Comparison of ENCODE assay signal across 17 cellular contexts in genomic region chr17:80308672-80309517, GRCh38. TPM values are rescaled to one million over a fixed set of nuclear protein-coding genes. Genes with fewer than 3 reads are reported as not detected.
DNase-seq lines count a peak whose midpoint lies in the region; ATAC-seq, FAIRE-seq and TF ChIP-seq lines count a peak whose summit lies in the region.
"Had no signal": no experiment of that assay in that cellular context is flagged by ENCODE, and none has a peak within 500 bp of the region (broad histone marks: within the 10 kb centered on the region; RNA-seq: fewer than 3 reads in every experiment).

No MANE protein-coding gene starts in this region.

- intact Hi-C loops in left ventricle myocardium superior (cut with micrococcal nuclease) (no loop called here), upper lobe of right lung (cut with DNase I) (no loop called here)

- H3K27ac ChIP-seq in cardiac muscle cell (peak overlapping the region; percentile 62), upper lobe of right lung (no peak overlapping the region)
- H3K27ac ChIP-seq: dorsolateral prefrontal cortex, left ventricle myocardium inferior, thyroid gland had no signal

- H3K27me3 Mint-ChIP-seq in activated CD8-positive, alpha-beta T cell treated with anti-CD3 and anti-CD28 coated beads, Interleukin-2, amount 10 ng/mL, durations not matched to agents 7 days and 5 days (ENCODE audit: low read depth): no peaks in the 10 kb centered on the region
- peaks cover 7 to 24% (median 20%) of the 10 kb centered on the region in 3 donors for H3K27me3 Mint-ChIP-seq in immature natural killer cell (ENCODE audit: low read depth in 3 of 3)

- H3K4me1 Mint-ChIP-seq in activated CD8-positive, alpha-beta T cell treated with anti-CD3 and anti-CD28 coated beads, Interleukin-2, amount 10 ng/mL, durations not matched to agents 7 days and 5 days (ENCODE audit: low read depth): peaks cover 2% of the 10 kb centered on the region
- H3K4me1 Mint-ChIP-seq in immature natural killer cell: peaks cover 0 to 7% of the 10 kb centered on the region in 2 donors
- H3K4me1 Mint-ChIP-seq: nephron had no signal

- H3K4me3 ChIP-seq in cardiac muscle cell (no peak overlapping the region), upper lobe of right lung (no peak overlapping the region)
- H3K4me3 ChIP-seq: dorsolateral prefrontal cortex, left ventricle myocardium inferior, thyroid gland had no signal

- H3K27me3 ChIP-seq in cardiac muscle cell: no peaks in the 10 kb centered on the region
- no peaks in the 10 kb centered on the region for H3K27me3 ChIP-seq in upper lobe of right lung
- H3K27me3 ChIP-seq: dorsolateral prefrontal cortex, thyroid gland had no signal

- H3K36me3 Mint-ChIP-seq in activated CD8-positive, alpha-beta T cell treated with anti-CD3 and anti-CD28 coated beads, Interleukin-2, amount 10 ng/mL, durations not matched to agents 7 days and 5 days (ENCODE audit: low read depth): peaks cover 86% of the 10 kb centered on the region
- peaks cover 35 to 68% (median 35%) of the 10 kb centered on the region in 3 donors for H3K36me3 Mint-ChIP-seq in immature natural killer cell

- H3K4me3 Mint-ChIP-seq in activated CD8-positive, alpha-beta T cell treated with anti-CD3 and anti-CD28 coated beads, Interleukin-2, amount 10 ng/mL, durations not matched to agents 7 days and 5 days: no peak overlapping the region
- H3K4me3 Mint-ChIP-seq in immature natural killer cell: no peak overlapping the region
- H3K4me3 Mint-ChIP-seq: nephron had no signal

- no peaks in the 10 kb centered on the region for H3K9me3 ChIP-seq in cardiac muscle cell (ENCODE audit: low read depth)
- peaks cover 2% of the 10 kb centered on the region for H3K9me3 ChIP-seq in upper lobe of right lung
- H3K9me3 ChIP-seq: thyroid gland had no signal

- peaks cover 13% of the 10 kb centered on the region for H3K4me1 ChIP-seq in cardiac muscle cell (ENCODE audit: low read depth)
- no peaks in the 10 kb centered on the region for H3K4me1 ChIP-seq in upper lobe of right lung
- H3K4me1 ChIP-seq: left ventricle myocardium inferior, thyroid gland had no signal

- POLR2A ChIA-PET in activated CD8-positive, alpha-beta T cell treated with anti-CD3 and anti-CD28 coated beads, Interleukin-2, amount 10 ng/mL, durations not matched to agents 7 days and 5 days (lab: Charles Lee): interaction anchor here (0.9 kb wide), 1 partner anchor 9 kb away, joined by 3 read pairs; no protein-coding TSS in a partner anchor

- no peak for FAIRE-seq in frontal cortex (lab: Jason Lieb, UNC)

- CTCF ChIA-PET in activated CD8-positive, alpha-beta T cell treated with anti-CD3 and anti-CD28 coated beads, Interleukin-2, amount 10 ng/mL, durations not matched to agents 7 days and 5 days (lab: Charles Lee): no interaction called here

- H3K27ac Mint-ChIP-seq in activated CD8-positive, alpha-beta T cell treated with anti-CD3 and anti-CD28 coated beads, Interleukin-2, amount 10 ng/mL, durations not matched to agents 7 days and 5 days: peak overlapping the region; percentile 16
- H3K27ac Mint-ChIP-seq in immature natural killer cell: peak overlapping the region in 4 of 6 donors; percentile 18 to 64 (median 36)
- H3K27ac Mint-ChIP-seq: nephron had no signal

- no peaks in the 10 kb centered on the region for H3K9me3 Mint-ChIP-seq in activated CD8-positive, alpha-beta T cell treated with anti-CD3 and anti-CD28 coated beads, Interleukin-2, amount 10 ng/mL, durations not matched to agents 7 days and 5 days (ENCODE audit: insufficient read depth)
- peaks cover 0 to 6% (median 2%) of the 10 kb centered on the region in 6 donors for H3K9me3 Mint-ChIP-seq in immature natural killer cell

- TF ChIP-seq CTCF in cardiac muscle cell (IDR thresholded peaks at IDR 0.05; ENCODE audit: low read depth, low read length): no peak
- TF ChIP-seq CTCF in upper lobe of right lung (IDR thresholded peaks at IDR 0.05): no peak

- no peak for ATAC-seq in left ventricle myocardium superior
- no peak for ATAC-seq in activated CD8-positive, alpha-beta T cell treated with anti-CD3 and anti-CD28 coated beads, Interleukin-2, amount 10 ng/mL, durations not matched to agents 7 days and 5 days
- no peak for ATAC-seq in upper lobe of right lung

- H3K36me3 ChIP-seq in cardiac muscle cell: peaks cover 4% of the 10 kb centered on the region
- peaks cover 93% of the 10 kb centered on the region for H3K36me3 ChIP-seq in upper lobe of right lung

- DNase-seq in cardiac muscle cell (ENCODE audit: low read depth in 1 of 2, low spot score in 1 of 2) (peak in 1 of 2 donors; percentile 4), left ventricle myocardium superior (no peak), immature natural killer cell (no peak), upper lobe of right lung (peak; percentile 33), NCI-H2029 treated with DMSO at 0.1 percent for 48 hours (lab: John Stamatoyannopoulos, UW) (no peak), frontal cortex (ENCODE audit: low spot score in 2 of 2) (no peak), dermis blood vessel endothelial cell (no peak)
- no peak for DNase-seq in activated CD8-positive, alpha-beta T cell treated with anti-CD3 and anti-CD28 coated beads, Interleukin-2, amount 10 ng/mL, durations not matched to agents 7 days and 5 days
- DNase-seq: Calu3; dorsolateral prefrontal cortex; GDM1; left ventricle myocardium inferior; NCI-H1417 treated with DMSO at 0.1 percent for 48 hours; NCI-H226; stimulated activated CD4-positive, alpha-beta T cell treated with anti-CD3 and anti-CD28 coated beads, Interleukin-1b, Interleukin-23, amount 100 ng/mL, for 48 hours; thyroid gland had no signal

RNA-seq across cellular contexts. Expression of gene RNF213, which starts 48.2 kb away (rescaled TPM):
- total RNA-seq in cardiac muscle cell (12.8 and 24.9 TPM in 2 replicates), left ventricle myocardium superior (25.7 TPM), upper lobe of right lung (236 TPM), frontal cortex (12.2 TPM), dermis blood vessel endothelial cell (111 and 162 TPM in 2 replicates)
- polyA plus RNA-seq in cardiac muscle cell (11.5 and 14.5 TPM in 2 replicates), immature natural killer cell (100 to 1,000 TPM in 1 of 3 donors, 10 to 100 TPM in 2; 12.7 to 117 (median 25.9) TPM)
- total RNA-seq in activated CD8-positive, alpha-beta T cell treated with anti-CD3 and anti-CD28 coated beads, Interleukin-2, amount 10 ng/mL, durations not matched to agents 7 days and 5 days: 100 to 1,000 TPM; 438 to 455 TPM
